ENCODE assay signal across 10 cellular contexts in the genomic region with DNA sequence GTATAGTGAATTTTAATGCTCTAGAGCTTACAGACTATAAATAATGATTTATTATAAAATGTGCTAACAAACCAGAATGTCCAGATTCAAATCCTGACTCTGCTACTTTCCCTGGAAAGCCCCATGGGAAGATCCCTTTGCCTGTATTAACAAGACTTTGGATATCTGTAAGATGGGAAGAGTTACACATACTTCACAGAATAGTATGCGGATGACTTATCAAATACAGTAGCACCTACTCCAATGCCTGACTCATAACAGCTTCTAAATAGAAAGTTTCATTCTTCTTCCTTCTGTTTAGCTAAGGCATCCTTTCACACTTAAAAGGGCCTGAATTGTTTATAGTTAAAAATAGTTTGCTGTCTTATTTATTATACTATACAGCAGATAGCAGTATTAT.
DNase-seq lines count a peak whose midpoint lies in the region; TF ChIP-seq lines count a peak whose summit lies in the region.
"Had no signal": no experiment of that assay in that cellular context is flagged by ENCODE, and none has a peak within 500 bp of the region (broad histone marks: within the 10 kb centered on the region; RNA-seq: fewer than 3 reads in every experiment).

No MANE protein-coding gene starts in this region.

- peak overlapping the region; percentile 28 for H3K27ac ChIP-seq in skeletal muscle tissue (ENCODE audit: low read depth, low read length)

- peak overlapping the region; percentile 94 for H3K27ac Mint-ChIP-seq in HFFc6
- H3K27ac Mint-ChIP-seq: activated CD4-positive, alpha-beta T cell treated with anti-CD3 and anti-CD28 coated beads, Interleukin-2, amount 10 ng/mL, durations not matched to agents 24 days and 14 days had no signal

- peaks cover 57% of the 10 kb centered on the region for H3K4me1 Mint-ChIP-seq in HFFc6 (ENCODE audit: low read depth)
- H3K4me1 Mint-ChIP-seq: activated CD4-positive, alpha-beta T cell treated with anti-CD3 and anti-CD28 coated beads, Interleukin-2, amount 10 ng/mL, durations not matched to agents 24 days and 14 days; CD8-positive, alpha-beta memory T cell had no signal

- no peaks in the 10 kb centered on the region for H3K9me3 Mint-ChIP-seq in HFFc6
- H3K9me3 Mint-ChIP-seq: activated CD4-positive, alpha-beta T cell treated with anti-CD3 and anti-CD28 coated beads, Interleukin-2, amount 10 ng/mL, durations not matched to agents 24 days and 14 days; CD8-positive, alpha-beta memory T cell had no signal

- H3K9me3 ChIP-seq in skeletal muscle tissue (ENCODE audit: control insufficient read depth in 3 of 3, low read length in 3 of 3) = no peaks in the 10 kb centered on the region
- H3K9me3 ChIP-seq: MG63 had no signal

- peaks cover 1% of the 10 kb centered on the region; the same call in 1 of the 2 replicates for H3K27me3 Mint-ChIP-seq in HFFc6 (ENCODE audit: insufficient read depth)
- H3K27me3 Mint-ChIP-seq: activated CD4-positive, alpha-beta T cell treated with anti-CD3 and anti-CD28 coated beads, Interleukin-2, amount 10 ng/mL, durations not matched to agents 24 days and 14 days; CD8-positive, alpha-beta memory T cell had no signal

- H3K4me3 Mint-ChIP-seq in HFFc6 = peak overlapping the region; percentile 73
- H3K4me3 Mint-ChIP-seq: activated CD4-positive, alpha-beta T cell treated with anti-CD3 and anti-CD28 coated beads, Interleukin-2, amount 10 ng/mL, durations not matched to agents 24 days and 14 days; CD8-positive, alpha-beta memory T cell had no signal

- H3K27me3 ChIP-seq in skeletal muscle tissue (ENCODE audit: control insufficient read depth in 3 of 3, insufficient read depth in 3 of 3, low read length in 3 of 3) = no peaks in the 10 kb centered on the region
- H3K27me3 ChIP-seq: MG63 had no signal

- no peaks in the 10 kb centered on the region for H3K36me3 ChIP-seq in skeletal muscle tissue (ENCODE audit: control insufficient read depth in 3 of 3, insufficient read depth in 3 of 3, low read length in 3 of 3)
- H3K36me3 ChIP-seq: MG63 had no signal

- no peak for TF ChIP-seq CTCF in HFFc6 (IDR thresholded peaks at IDR 0.05)
- no peak for TF ChIP-seq CTCF in fibroblast of villous mesenchyme (IDR thresholded peaks at IDR 0.05; ENCODE audit: insufficient read depth, low read depth, low read length)

- H3K4me1 ChIP-seq in skeletal muscle tissue (ENCODE audit: control insufficient read depth in 3 of 3, insufficient read depth in 3 of 3, low read length in 3 of 3) = peaks cover 5 to 10% (median 10%) of the 10 kb centered on the region in 3 donors

- H3K4me3 ChIP-seq in fibroblast of villous mesenchyme (ENCODE audit: low read depth, low read length) (no peak overlapping the region), skeletal muscle tissue (ENCODE audit: low read length in 3 of 3) (no peak overlapping the region)
- H3K4me3 ChIP-seq: MG63 had no signal

- DNase-seq in HFFc6 = peak; percentile 85
- DNase-seq in SW 1271 (lab: John Stamatoyannopoulos, UW) = peak; percentile 19 to 65
- peak; percentile 69 for DNase-seq in fibroblast of villous mesenchyme (ENCODE audit: low read depth)
- DNase-seq in NCI-H1417 (lab: John Stamatoyannopoulos, UW) = no peak
- DNase-seq in germinal center (ENCODE audit: low spot score) = no peak
- DNase-seq in epidermal melanocyte (ENCODE audit: insufficient read length, low spot score) = no peak
- DNase-seq: CD8-positive, alpha-beta memory T cell had no signal

- no peak overlapping the region for H3K9ac ChIP-seq in skeletal muscle tissue (ENCODE audit: low read depth in 1 of 3, low read length in 3 of 3)

- H3K36me3 Mint-ChIP-seq in HFFc6 (ENCODE audit: low read depth) = peaks cover 21% of the 10 kb centered on the region
- H3K36me3 Mint-ChIP-seq: CD8-positive, alpha-beta memory T cell had no signal

Comparison
In these comparisons a context has a peak if more than half of its experiments do, and no peak if none do; other contexts are left out.
1. DNase-seq: peak in HFFc6 (single experiment), SW 1271 (2 of 2) and fibroblast of villous mesenchyme (single experiment); none in NCI-H1417 (0 of 3), germinal center (single experiment) and epidermal melanocyte (single experiment).